In the genomic region with DNA sequence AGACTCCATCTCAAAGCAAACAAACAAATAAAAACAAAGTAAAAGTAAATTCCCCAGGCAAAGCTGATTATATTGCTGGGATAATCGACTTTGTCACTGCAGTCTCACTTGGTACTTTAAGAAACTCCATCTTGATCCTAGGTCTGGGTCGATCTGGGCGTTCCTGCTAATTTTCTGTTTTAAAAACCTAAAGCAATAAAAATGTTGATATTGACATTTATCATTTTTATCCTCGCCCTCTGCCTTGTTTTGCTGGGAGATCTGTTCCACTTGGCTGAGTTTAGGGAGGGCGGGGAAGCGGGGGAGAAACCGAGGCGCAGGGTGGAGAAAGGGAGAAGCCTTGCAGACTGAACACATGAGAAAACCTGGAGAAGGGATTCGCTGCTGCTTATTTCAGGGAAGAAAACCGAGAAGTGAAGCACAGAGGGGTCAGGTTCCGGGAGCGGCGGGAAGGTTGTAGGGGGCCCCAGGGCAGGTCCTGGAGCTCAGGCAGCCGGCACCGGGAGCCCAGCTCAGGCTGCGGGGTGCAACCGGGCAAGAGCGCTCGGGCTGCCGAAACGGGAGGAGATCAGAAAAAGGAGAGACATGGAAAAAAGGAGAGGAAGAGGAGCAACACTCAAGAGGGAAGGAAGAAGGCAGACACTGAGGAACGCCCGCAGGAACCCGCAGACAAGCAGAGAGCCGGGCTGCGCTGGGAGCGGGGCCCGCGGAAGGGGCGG, we compare ENCODE assay signal across 1 cellular context.
TF ChIP-seq lines count a peak whose summit lies in the region.

No MANE protein-coding gene starts in this region.

TF ChIP-seq in HepG2, 621 proteins besides CTCF, POLR2A, EP300 and RAD21 (continued from another document and continues in another):
- TF ChIP-seq, protein P1, sequence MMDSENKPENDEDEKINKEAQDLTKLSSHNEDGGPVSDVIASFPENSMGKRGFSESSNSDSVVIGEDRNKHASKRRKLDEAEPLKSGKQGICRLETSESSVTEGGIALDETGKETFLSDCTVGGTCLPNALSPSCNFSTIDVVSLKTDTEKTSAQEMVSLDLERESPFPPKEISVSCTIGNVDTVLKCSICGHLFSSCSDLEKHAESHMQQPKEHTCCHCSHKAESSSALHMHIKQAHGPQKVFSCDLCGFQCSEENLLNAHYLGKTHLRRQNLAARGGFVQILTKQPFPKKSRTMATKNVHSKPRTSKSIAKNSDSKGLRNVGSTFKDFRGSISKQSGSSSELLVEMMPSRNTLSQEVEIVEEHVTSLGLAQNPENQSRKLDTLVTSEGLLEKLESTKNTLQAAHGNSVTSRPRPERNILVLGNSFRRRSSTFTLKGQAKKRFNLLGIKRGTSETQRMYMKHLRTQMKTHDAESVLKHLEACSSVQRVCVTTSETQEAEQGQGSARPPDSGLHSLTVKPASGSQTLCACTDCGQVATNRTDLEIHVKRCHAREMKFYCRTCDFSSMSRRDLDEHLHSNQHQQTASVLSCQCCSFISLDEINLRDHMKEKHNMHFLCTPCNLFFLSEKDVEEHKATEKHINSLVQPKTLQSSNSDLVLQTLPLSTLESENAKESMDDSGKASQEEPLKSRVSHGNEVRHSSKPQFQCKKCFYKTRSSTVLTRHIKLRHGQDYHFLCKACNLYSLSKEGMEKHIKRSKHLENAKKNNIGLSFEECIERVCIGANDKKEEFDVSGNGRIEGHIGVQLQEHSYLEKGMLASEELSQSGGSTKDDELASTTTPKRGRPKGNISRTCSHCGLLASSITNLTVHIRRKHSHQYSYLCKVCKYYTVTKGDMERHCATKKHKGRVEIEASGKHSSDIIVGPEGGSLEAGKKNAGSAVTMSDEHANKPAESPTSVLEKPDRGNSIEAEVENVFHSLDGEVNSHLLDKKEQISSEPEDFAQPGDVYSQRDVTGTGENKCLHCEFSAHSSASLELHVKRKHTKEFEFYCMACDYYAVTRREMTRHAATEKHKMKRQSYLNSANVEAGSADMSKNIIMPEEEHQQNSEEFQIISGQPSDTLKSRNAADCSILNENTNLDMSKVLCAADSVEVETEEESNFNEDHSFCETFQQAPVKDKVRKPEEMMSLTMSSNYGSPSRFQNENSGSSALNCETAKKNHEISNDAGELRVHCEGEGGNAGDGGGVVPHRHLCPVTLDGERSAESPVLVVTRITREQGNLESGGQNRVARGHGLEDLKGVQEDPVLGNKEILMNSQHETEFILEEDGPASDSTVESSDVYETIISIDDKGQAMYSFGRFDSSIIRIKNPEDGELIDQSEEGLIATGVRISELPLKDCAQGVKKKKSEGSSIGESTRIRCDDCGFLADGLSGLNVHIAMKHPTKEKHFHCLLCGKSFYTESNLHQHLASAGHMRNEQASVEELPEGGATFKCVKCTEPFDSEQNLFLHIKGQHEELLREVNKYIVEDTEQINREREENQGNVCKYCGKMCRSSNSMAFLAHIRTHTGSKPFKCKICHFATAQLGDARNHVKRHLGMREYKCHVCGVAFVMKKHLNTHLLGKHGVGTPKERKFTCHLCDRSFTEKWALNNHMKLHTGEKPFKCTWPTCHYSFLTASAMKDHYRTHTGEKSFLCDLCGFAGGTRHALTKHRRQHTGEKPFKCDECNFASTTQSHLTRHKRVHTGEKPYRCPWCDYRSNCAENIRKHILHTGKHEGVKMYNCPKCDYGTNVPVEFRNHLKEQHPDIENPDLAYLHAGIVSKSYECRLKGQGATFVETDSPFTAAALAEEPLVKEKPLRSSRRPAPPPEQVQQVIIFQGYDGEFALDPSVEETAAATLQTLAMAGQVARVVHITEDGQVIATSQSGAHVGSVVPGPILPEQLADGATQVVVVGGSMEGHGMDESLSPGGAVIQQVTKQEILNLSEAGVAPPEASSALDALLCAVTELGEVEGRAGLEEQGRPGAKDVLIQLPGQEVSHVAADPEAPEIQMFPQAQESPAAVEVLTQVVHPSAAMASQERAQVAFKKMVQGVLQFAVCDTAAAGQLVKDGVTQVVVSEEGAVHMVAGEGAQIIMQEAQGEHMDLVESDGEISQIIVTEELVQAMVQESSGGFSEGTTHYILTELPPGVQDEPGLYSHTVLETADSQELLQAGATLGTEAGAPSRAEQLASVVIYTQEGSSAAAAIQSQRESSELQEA (CRISPR knock-in tag; IDR thresholded peaks at IDR 0.05; ENCODE audit: not compliant biosample characterization), result peak; percentile 4
- no peak for TF ChIP-seq ZNF549 (CRISPR knock-in tag; IDR thresholded peaks at IDR 0.05)
- TF ChIP-seq TAF1 (CRISPR knock-in tag; IDR thresholded peaks at IDR 0.05), result peak; percentile 51; the same call in 1 of the 2 replicates
- no peak for TF ChIP-seq ZNF432 (CRISPR knock-in tag; IDR thresholded peaks at IDR 0.05; ENCODE audit: borderline replicate concordance)
- TF ChIP-seq, protein P2, sequence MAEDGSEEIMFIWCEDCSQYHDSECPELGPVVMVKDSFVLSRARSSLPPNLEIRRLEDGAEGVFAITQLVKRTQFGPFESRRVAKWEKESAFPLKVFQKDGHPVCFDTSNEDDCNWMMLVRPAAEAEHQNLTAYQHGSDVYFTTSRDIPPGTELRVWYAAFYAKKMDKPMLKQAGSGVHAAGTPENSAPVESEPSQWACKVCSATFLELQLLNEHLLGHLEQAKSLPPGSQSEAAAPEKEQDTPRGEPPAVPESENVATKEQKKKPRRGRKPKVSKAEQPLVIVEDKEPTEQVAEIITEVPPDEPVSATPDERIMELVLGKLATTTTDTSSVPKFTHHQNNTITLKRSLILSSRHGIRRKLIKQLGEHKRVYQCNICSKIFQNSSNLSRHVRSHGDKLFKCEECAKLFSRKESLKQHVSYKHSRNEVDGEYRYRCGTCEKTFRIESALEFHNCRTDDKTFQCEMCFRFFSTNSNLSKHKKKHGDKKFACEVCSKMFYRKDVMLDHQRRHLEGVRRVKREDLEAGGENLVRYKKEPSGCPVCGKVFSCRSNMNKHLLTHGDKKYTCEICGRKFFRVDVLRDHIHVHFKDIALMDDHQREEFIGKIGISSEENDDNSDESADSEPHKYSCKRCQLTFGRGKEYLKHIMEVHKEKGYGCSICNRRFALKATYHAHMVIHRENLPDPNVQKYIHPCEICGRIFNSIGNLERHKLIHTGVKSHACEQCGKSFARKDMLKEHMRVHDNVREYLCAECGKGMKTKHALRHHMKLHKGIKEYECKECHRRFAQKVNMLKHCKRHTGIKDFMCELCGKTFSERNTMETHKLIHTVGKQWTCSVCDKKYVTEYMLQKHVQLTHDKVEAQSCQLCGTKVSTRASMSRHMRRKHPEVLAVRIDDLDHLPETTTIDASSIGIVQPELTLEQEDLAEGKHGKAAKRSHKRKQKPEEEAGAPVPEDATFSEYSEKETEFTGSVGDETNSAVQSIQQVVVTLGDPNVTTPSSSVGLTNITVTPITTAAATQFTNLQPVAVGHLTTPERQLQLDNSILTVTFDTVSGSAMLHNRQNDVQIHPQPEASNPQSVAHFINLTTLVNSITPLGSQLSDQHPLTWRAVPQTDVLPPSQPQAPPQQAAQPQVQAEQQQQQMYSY (CRISPR knock-in tag; IDR thresholded peaks at IDR 0.05), result peak; percentile 87
- no peak for TF ChIP-seq ZNF569 (CRISPR knock-in tag; IDR thresholded peaks at IDR 0.05; ENCODE audit: borderline replicate concordance)
- no peak for TF ChIP-seq FLYWCH1 (CRISPR knock-in tag; IDR thresholded peaks at IDR 0.05)
- TF ChIP-seq SP4 (CRISPR knock-in tag; IDR thresholded peaks at IDR 0.05), result no peak
- no peak for TF ChIP-seq SP140L (CRISPR knock-in tag; IDR thresholded peaks at IDR 0.05; ENCODE audit: borderline replicate concordance)
- TF ChIP-seq, protein P3, sequence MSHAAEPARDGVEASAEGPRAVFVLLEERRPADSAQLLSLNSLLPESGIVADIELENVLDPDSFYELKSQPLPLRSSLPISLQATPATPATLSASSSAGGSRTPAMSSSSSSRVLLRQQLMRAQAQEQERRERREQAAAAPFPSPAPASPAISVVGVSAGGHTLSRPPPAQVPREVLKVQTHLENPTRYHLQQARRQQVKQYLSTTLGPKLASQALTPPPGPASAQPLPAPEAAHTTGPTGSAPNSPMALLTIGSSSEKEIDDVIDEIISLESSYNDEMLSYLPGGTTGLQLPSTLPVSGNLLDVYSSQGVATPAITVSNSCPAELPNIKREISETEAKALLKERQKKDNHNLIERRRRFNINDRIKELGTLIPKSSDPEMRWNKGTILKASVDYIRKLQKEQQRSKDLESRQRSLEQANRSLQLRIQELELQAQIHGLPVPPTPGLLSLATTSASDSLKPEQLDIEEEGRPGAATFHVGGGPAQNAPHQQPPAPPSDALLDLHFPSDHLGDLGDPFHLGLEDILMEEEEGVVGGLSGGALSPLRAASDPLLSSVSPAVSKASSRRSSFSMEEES (CRISPR knock-in tag; IDR thresholded peaks at IDR 0.05), result no peak
- TF ChIP-seq ELF4 (CRISPR knock-in tag; IDR thresholded peaks at IDR 0.05; ENCODE audit: borderline replicate concordance), result 0 out of 2 replicates have a peak, but pooled peaks have one; percentile 12
- peak; percentile 42 for TF ChIP-seq KAT8 (CRISPR knock-in tag; IDR thresholded peaks at IDR 0.05)
- TF ChIP-seq DR1 (CRISPR knock-in tag; IDR thresholded peaks at IDR 0.05), result 0 out of 2 replicates have a peak, but pooled peaks have one; percentile 4
- TF ChIP-seq, protein P4, sequence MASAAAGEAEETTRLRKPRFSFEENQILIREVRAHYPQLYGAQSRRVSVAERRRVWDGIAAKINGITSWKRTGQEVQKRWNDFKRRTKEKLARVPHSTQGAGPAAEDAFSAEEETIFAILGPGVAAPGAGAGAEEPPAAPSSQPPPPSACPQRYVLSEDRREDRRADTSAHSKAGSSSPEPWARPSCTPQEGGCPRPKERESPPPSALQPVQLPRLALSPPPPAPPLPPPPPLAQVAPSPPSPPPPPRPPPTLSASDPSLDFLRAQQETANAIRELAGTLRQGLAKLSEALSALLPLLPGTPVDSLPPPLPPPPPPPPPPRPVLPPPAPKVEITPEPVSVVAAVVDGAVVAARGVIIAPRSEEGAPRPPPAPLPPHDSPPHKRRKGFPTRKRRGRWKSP (CRISPR knock-in tag; IDR thresholded peaks at IDR 0.05), result 0 out of 2 replicates have a peak, but pooled peaks have one; percentile 10
- TF ChIP-seq POLR2G (IDR thresholded peaks at IDR 0.05; ENCODE audit: low read depth, low read length), result peak; percentile 48; the same call in 1 of the 2 replicates
- TF ChIP-seq ZNF317 (CRISPR knock-in tag; IDR thresholded peaks at IDR 0.05), result no peak
- TF ChIP-seq ESRRA (CRISPR knock-in tag; IDR thresholded peaks at IDR 0.05; ENCODE audit: low read depth), result 0 out of 2 replicates have a peak, but pooled peaks have one; percentile 5
- peak; percentile 74 for TF ChIP-seq PHF8 (CRISPR knock-in tag; IDR thresholded peaks at IDR 0.05)
- TF ChIP-seq XRCC5 (optimal IDR thresholded peaks at IDR 0.05; ENCODE audit: low read length), result no peak
- TF ChIP-seq, protein P5, sequence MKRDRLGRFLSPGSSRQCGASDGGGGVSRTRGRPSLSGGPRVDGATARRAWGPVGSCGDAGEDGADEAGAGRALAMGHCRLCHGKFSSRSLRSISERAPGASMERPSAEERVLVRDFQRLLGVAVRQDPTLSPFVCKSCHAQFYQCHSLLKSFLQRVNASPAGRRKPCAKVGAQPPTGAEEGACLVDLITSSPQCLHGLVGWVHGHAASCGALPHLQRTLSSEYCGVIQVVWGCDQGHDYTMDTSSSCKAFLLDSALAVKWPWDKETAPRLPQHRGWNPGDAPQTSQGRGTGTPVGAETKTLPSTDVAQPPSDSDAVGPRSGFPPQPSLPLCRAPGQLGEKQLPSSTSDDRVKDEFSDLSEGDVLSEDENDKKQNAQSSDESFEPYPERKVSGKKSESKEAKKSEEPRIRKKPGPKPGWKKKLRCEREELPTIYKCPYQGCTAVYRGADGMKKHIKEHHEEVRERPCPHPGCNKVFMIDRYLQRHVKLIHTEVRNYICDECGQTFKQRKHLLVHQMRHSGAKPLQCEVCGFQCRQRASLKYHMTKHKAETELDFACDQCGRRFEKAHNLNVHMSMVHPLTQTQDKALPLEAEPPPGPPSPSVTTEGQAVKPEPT (CRISPR knock-in tag; IDR thresholded peaks at IDR 0.05; ENCODE audit: low read depth), result no peak
- TF ChIP-seq, protein P6, sequence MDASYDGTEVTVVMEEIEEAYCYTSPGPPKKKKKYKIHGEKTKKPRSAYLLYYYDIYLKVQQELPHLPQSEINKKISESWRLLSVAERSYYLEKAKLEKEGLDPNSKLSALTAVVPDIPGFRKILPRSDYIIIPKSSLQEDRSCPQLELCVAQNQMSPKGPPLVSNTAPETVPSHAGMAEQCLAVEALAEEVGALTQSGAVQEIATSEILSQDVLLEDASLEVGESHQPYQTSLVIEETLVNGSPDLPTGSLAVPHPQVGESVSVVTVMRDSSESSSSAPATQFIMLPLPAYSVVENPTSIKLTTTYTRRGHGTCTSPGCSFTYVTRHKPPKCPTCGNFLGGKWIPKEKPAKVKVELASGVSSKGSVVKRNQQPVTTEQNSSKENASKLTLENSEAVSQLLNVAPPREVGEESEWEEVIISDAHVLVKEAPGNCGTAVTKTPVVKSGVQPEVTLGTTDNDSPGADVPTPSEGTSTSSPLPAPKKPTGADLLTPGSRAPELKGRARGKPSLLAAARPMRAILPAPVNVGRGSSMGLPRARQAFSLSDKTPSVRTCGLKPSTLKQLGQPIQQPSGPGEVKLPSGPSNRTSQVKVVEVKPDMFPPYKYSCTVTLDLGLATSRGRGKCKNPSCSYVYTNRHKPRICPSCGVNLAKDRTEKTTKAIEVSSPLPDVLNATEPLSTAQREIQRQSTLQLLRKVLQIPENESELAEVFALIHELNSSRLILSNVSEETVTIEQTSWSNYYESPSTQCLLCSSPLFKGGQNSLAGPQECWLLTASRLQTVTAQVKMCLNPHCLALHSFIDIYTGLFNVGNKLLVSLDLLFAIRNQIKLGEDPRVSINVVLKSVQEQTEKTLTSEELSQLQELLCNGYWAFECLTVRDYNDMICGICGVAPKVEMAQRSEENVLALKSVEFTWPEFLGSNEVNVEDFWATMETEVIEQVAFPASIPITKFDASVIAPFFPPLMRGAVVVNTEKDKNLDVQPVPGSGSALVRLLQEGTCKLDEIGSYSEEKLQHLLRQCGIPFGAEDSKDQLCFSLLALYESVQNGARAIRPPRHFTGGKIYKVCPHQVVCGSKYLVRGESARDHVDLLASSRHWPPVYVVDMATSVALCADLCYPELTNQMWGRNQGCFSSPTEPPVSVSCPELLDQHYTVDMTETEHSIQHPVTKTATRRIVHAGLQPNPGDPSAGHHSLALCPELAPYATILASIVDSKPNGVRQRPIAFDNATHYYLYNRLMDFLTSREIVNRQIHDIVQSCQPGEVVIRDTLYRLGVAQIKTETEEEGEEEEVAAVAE (CRISPR knock-in tag; IDR thresholded peaks at IDR 0.05; ENCODE audit: borderline replicate concordance), result no peak
- no peak for TF ChIP-seq NFYC (CRISPR knock-in tag; IDR thresholded peaks at IDR 0.05)
- TF ChIP-seq SALL2 (CRISPR knock-in tag; IDR thresholded peaks at IDR 0.05), result 0 out of 2 replicates have a peak, but pooled peaks have one; percentile 7
- no peak for TF ChIP-seq POLR2AphosphoS2 (IDR thresholded peaks at IDR 0.05; ENCODE audit: low read depth, low read length)
- 0 out of 2 replicates have a peak, but pooled peaks have one; percentile 25 for TF ChIP-seq ZSCAN29 (CRISPR knock-in tag; conservative IDR thresholded peaks at IDR 0.05)
- no peak for TF ChIP-seq TMF1 (CRISPR knock-in tag; IDR thresholded peaks at IDR 0.05; ENCODE audit: low read depth)
